9 cellular contexts compared by ENCODE assay signal in genomic region chr11:10669258-10670033, GRCh38. TPM values are rescaled to one million over a fixed set of nuclear protein-coding genes. Genes with fewer than 3 reads are reported as not detected.
A peak's percentile ranks its signal among the peaks of the same experiment; 100 is the strongest.
DNase-seq lines count a peak whose midpoint lies in the region; ATAC-seq and TF ChIP-seq lines count a peak whose summit lies in the region.
"Had no signal": no experiment of that assay in that cellular context is flagged by ENCODE, and none has a peak within 500 bp of the region (broad histone marks: within the 10 kb centered on the region; RNA-seq: fewer than 3 reads in every experiment).

No MANE protein-coding gene starts in this region.

- H3K27ac ChIP-seq in 22Rv1 (peak overlapping the region; percentile 46; the same call in 1 of the 2 replicates), VCaP (peak overlapping the region; percentile 47)

- H3K4me3 Mint-ChIP-seq in endothelial cell (ENCODE audit: unreplicated experiment) = no peak overlapping the region
- H3K4me3 Mint-ChIP-seq: B cell had no signal

- H3K27me3 Mint-ChIP-seq in endothelial cell (ENCODE audit: unreplicated experiment) = peaks cover 6% of the 10 kb centered on the region

- peak; percentile 55 for ATAC-seq in left colon

- no peak overlapping the region for H3K27ac Mint-ChIP-seq in endothelial cell (ENCODE audit: unreplicated experiment)
- H3K27ac Mint-ChIP-seq: B cell had no signal

- peak; percentile 78 for DNase-seq in NCI-H1092 (lab: John Stamatoyannopoulos, UW)
- no peak for DNase-seq in left colon
- no peak for DNase-seq in endothelial cell (ENCODE audit: low spot score)
- DNase-seq in GM19238 (ENCODE audit: insufficient read length, low spot score) = no peak
- no peak for DNase-seq in T-helper 2 cell
- no peak for DNase-seq in hypothalamus (lab: John Stamatoyannopoulos, UW)

- H3K4me1 Mint-ChIP-seq in endothelial cell (ENCODE audit: unreplicated experiment) = peaks cover 2% of the 10 kb centered on the region

- TF ChIP-seq CTCF in 22Rv1 (IDR thresholded peaks at IDR 0.05) (no peak), VCaP (conservative IDR thresholded peaks at IDR 0.05) (no peak), endothelial cell (IDR thresholded peaks at IDR 0.05; ENCODE audit: unreplicated experiment) (no peak)

- no peaks in the 10 kb centered on the region for H3K9me3 Mint-ChIP-seq in endothelial cell (ENCODE audit: unreplicated experiment)

- H3K36me3 Mint-ChIP-seq in endothelial cell (ENCODE audit: low read depth, unreplicated experiment) = peaks cover 5% of the 10 kb centered on the region

- intact Hi-C loops in left colon (cut with DNase I, micrococcal nuclease) = no loop called here

RNA-seq across cellular contexts. Expression of gene IRAG1, which starts 24.1 kb away (rescaled TPM):
- 10 to 100 TPM in 1 of 2 donors, 1 to 10 TPM in 1; 7.7 to 22.9 TPM for total RNA-seq in left colon
- 8.7 TPM for total RNA-seq in endothelial cell (ENCODE audit: unreplicated experiment)
